8 cellular contexts compared by ENCODE assay signal in the genomic region with DNA sequence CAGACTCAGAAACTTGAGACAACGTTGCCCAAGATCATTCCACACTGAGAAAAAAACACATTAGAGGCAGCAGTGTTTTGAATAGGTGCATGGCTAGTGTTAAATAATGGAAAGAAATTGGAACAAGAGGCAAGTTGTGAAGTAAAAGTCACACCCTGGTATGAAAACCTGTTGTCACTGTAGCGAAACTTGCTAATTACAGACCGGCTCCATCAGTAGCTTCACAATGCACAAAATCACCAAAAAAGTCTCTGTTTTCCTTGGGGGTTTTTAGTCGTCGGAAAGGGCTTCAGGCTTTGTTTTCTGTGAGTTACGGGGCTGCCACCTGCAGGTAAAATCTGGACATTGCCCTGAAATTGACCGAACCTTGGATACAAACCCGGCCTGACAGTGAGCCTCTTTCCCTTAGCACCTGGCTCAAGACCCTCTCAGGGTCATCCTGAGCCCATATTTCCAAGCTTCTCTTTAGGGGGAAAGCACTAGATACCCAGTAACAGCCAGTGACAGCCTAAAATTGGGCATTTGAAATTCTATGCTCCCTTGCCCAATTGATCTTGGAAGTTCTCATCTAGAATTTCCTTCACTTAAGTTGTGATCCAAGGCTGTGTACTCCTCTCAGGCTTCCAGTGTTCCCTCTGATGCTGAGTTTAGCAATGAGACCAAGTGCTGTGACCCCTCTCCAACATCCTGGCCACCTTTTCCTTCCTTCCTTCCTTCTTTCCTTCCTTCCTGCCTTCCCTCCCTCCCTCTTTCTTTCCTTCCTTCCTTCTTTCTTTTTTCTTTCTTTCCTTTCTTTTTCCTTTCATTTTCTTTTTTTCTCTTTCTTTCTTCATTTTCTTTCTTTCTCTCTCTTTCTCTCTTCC. TPM values are rescaled to one million over a fixed set of nuclear protein-coding genes. Genes with fewer than 3 reads are reported as not detected.
A peak's percentile ranks its signal among the peaks of the same experiment; 100 is the strongest.
DNase-seq lines count a peak whose midpoint lies in the region; ATAC-seq lines count a peak whose summit lies in the region.

No MANE protein-coding gene starts in this region.

- ATAC-seq in HG02798 (IDR thresholded peaks at IDR 0.05; ENCODE audit: poor library complexity, unreplicated experiment) (peak; percentile 64), left lobe of liver (peak; percentile 96), GM19351 (IDR thresholded peaks at IDR 0.05; ENCODE audit: unreplicated experiment) (no peak)

- DNase-seq in D341Med (ENCODE audit: low spot score) (peak; percentile 85), NCI-H345 (lab: John Stamatoyannopoulos, UW) (peak; percentile 78), cerebellum (ENCODE audit: low spot score) (peak; percentile 52), left lobe of liver (ENCODE audit: low spot score) (peak; percentile 69)
- peak; percentile 38 for DNase-seq in activated CD4-positive, CD25-positive, alpha-beta regulatory T cell treated with anti-CD3 and anti-CD28 coated beads, Interleukin-2, amount 50 U/mL, for 16 hours (ENCODE audit: low read depth, low spot score)
- peak; percentile 52 to 57 for DNase-seq in stimulated activated CD4-positive, alpha-beta T cell treated with anti-CD3 and anti-CD28 coated beads, Interleukin-4, amount 100 ng/mL, for 4 hours

RNA-seq across cellular contexts. Expression of a gene that starts 7.2 kb away (rescaled TPM):
- total RNA-seq in cerebellum (74.9 TPM), left lobe of liver (45.8 TPM)

RNA-seq across cellular contexts. Expression of a gene that starts 43.7 kb away (rescaled TPM):
- total RNA-seq in cerebellum, result 37.9 TPM
- total RNA-seq in left lobe of liver, result 43.5 TPM
